18 cellular contexts compared by ENCODE assay signal in genomic region chr2:23526114-23526513, GRCh38.
DNase-seq lines count a peak whose midpoint lies in the region; ATAC-seq, FAIRE-seq and TF ChIP-seq lines count a peak whose summit lies in the region.
"Had no signal": no experiment of that assay in that cellular context is flagged by ENCODE, and none has a peak within 500 bp of the region (broad histone marks: within the 10 kb centered on the region; RNA-seq: fewer than 3 reads in every experiment).

No MANE protein-coding gene starts in this region.

- H2BK15ac ChIP-seq in H1 (ENCODE audit: low read length) = no peak overlapping the region

- H3K4ac ChIP-seq in H1 (replicated peaks; ENCODE audit: insufficient read length, low read depth, low read length) = no peak overlapping the region

- no peak overlapping the region for H3K14ac ChIP-seq in H1 (ENCODE audit: insufficient read length)

- TF ChIP-seq RAD21 in H1 (IDR thresholded peaks at IDR 0.05 in 1 of 2, conservative IDR thresholded peaks at IDR 0.05 in 1 of 2; ENCODE audit: low read depth in 2 of 2, low read length in 2 of 2) = no peak

- H3K27me3 ChIP-seq in CD8-positive, alpha-beta T cell (ENCODE audit: insufficient read depth, low read length) = no peaks in the 10 kb centered on the region
- no peaks in the 10 kb centered on the region; a peak in 1 of 7 replicates for H3K27me3 ChIP-seq in H1 (replicated peaks in 1 of 4; ENCODE audit: control insufficient read depth in 3 of 4, extremely low read depth in 1 of 4, insufficient read depth in 3 of 4, low read length in 3 of 4)

- no peaks in the 10 kb centered on the region for H3K79me1 ChIP-seq in H1 (ENCODE audit: low read depth, low read length)

- H3K23me2 ChIP-seq in H1 (ENCODE audit: low read depth, low read length) = no peaks in the 10 kb centered on the region

- H3K9me3 ChIP-seq in CD8-positive, alpha-beta T cell (ENCODE audit: low read length) = no peaks in the 10 kb centered on the region
- no peaks in the 10 kb centered on the region for H3K9me3 ChIP-seq in H1 (ENCODE audit: insufficient read depth in 2 of 2, low read depth in 1 of 2, low read length in 1 of 2)
- H3K9me3 ChIP-seq in OCI-LY7 (ENCODE audit: low read length) = no peaks in the 10 kb centered on the region

- H3K4me3 Mint-ChIP-seq in CD8-positive, alpha-beta T cell = peak overlapping the region; percentile 16
- H3K4me3 Mint-ChIP-seq in T-cell = peak overlapping the region in 1 of 3 donors; percentile 5
- no peak overlapping the region for H3K4me3 Mint-ChIP-seq in effector memory CD8-positive, alpha-beta T cell
- H3K4me3 Mint-ChIP-seq: nephron progenitor cell had no signal

- H3K18ac ChIP-seq in H1 (ENCODE audit: extremely low read depth, low read length) = no peak overlapping the region

- H2AK5ac ChIP-seq in H1 (ENCODE audit: low read depth, low read length) = no peak overlapping the region

- no peak overlapping the region for H3K27ac ChIP-seq in CD8-positive, alpha-beta T cell (ENCODE audit: low read depth, low read length)
- H3K27ac ChIP-seq in H1 (ENCODE audit: low read depth, low read length) (no peak overlapping the region), OCI-LY7 (ENCODE audit: low read depth, low read length, poor library complexity, severe bottlenecking) (no peak overlapping the region)

- no peaks in the 10 kb centered on the region for H3K36me3 Mint-ChIP-seq in CD8-positive, alpha-beta T cell
- H3K36me3 Mint-ChIP-seq in T-cell = no peaks in the 10 kb centered on the region
- no peaks in the 10 kb centered on the region for H3K36me3 Mint-ChIP-seq in effector memory CD8-positive, alpha-beta T cell (ENCODE audit: insufficient read depth)

- no peaks in the 10 kb centered on the region for H3K36me3 ChIP-seq in CD8-positive, alpha-beta T cell (ENCODE audit: insufficient read depth, low read length)
- H3K36me3 ChIP-seq in H1 (ENCODE audit: control insufficient read depth in 2 of 4, insufficient read depth in 4 of 4, low read length in 3 of 4) = no peaks in the 10 kb centered on the region
- H3K36me3 ChIP-seq in OCI-LY7 (ENCODE audit: insufficient read depth, low read length) = no peaks in the 10 kb centered on the region

- no peak overlapping the region for H4K5ac ChIP-seq in H1 (ENCODE audit: insufficient read length, low read depth, low read length)

- POLR2A ChIA-PET in CD8-positive, alpha-beta T cell (lab: Charles Lee) = no interaction called here
- POLR2A ChIA-PET in T-cell (lab: Charles Lee) (no interaction called here), H1 (lab: Charles Lee; ENCODE audit: partially characterized antibody) (no interaction called here), OCI-LY7 (lab: Charles Lee) (no interaction called here)

- peaks cover 2% of the 10 kb centered on the region for H3K27me3 Mint-ChIP-seq in CD8-positive, alpha-beta T cell (ENCODE audit: low read depth)
- no peaks in the 10 kb centered on the region for H3K27me3 Mint-ChIP-seq in T-cell
- peaks cover 13 to 20% of the 10 kb centered on the region in 2 donors for H3K27me3 Mint-ChIP-seq in effector memory CD8-positive, alpha-beta T cell

- no peak overlapping the region for H2BK20ac ChIP-seq in H1 (ENCODE audit: low read length)

- no peak overlapping the region for H3K27ac Mint-ChIP-seq in CD8-positive, alpha-beta T cell
- no peak overlapping the region for H3K27ac Mint-ChIP-seq in T-cell
- peak overlapping the region in 1 of 2 donors; percentile 82 for H3K27ac Mint-ChIP-seq in effector memory CD8-positive, alpha-beta T cell
- H3K27ac Mint-ChIP-seq: nephron progenitor cell had no signal

- H3K79me2 ChIP-seq in H1 (ENCODE audit: control insufficient read depth in 1 of 2, insufficient read depth in 2 of 2, low read length in 2 of 2) (no peaks in the 10 kb centered on the region), OCI-LY7 (ENCODE audit: insufficient read depth, low read depth, low read length) (no peaks in the 10 kb centered on the region)

- CTCF ChIA-PET in CD8-positive, alpha-beta T cell (lab: Charles Lee) = no interaction called here
- CTCF ChIA-PET in T-cell (lab: Charles Lee) (no interaction called here), H1 (lab: Charles Lee; ENCODE audit: partially characterized antibody) (interaction anchor here (0.7 to 1.6 kb wide), 6 partner anchors 10 to 135 kb away, joined by 3 to 7 read pairs (median 4); no protein-coding TSS in a partner anchor), OCI-LY7 (lab: Charles Lee; ENCODE audit: unreplicated experiment) (no interaction called here)

- WGBS in H1 (ENCODE audit: extremely low coverage in 1 of 2, insufficient coverage in 1 of 2, insufficient read length in 1 of 2, insufficient replicate concordance in 2 of 2, low coverage in 1 of 2, low lambda C conversion rate in 2 of 2, missing lambda C conversion rate in 1 of 2), 2 experiments = 96% methylated on average over 19 of the region's 19 CpGs; no CpG with 5 or more reads in 1 of the 2 experiments

- no peaks in the 10 kb centered on the region for H3K9me2 ChIP-seq in OCI-LY7 (ENCODE audit: insufficient read depth, low read length)

- H2BK12ac ChIP-seq in H1 (ENCODE audit: low read depth, low read length) = peak overlapping the region; percentile 87; the same call in 1 of the 2 replicates

- no peak for TF ChIP-seq EP300 in H1 (IDR thresholded peaks at IDR 0.05; ENCODE audit: borderline replicate concordance in 1 of 2, low read depth in 2 of 2, low read length in 2 of 2)

- H2BK5ac ChIP-seq in H1 (ENCODE audit: low read depth, low read length) = no peak overlapping the region

- no peak overlapping the region for H2AFZ ChIP-seq in H1 (ENCODE audit: low read length)
- no peak overlapping the region for H2AFZ ChIP-seq in OCI-LY7 (ENCODE audit: low read length)

- H4K20me1 ChIP-seq in H1 (replicated peaks in 1 of 2; ENCODE audit: control insufficient read depth in 1 of 2, insufficient read depth in 2 of 2, low read length in 2 of 2) (no peaks in the 10 kb centered on the region), OCI-LY7 (ENCODE audit: insufficient read depth, low read length) (no peaks in the 10 kb centered on the region)

- H3K56ac ChIP-seq in H1 (replicated peaks; ENCODE audit: insufficient read length, low read depth, low read length) = no peak overlapping the region

- peaks cover 9% of the 10 kb centered on the region for H3K4me1 Mint-ChIP-seq in CD8-positive, alpha-beta T cell (ENCODE audit: low read depth)
- H3K4me1 Mint-ChIP-seq in T-cell = peaks cover 12 to 14% (median 14%) of the 10 kb centered on the region in 3 donors
- peaks cover 2 to 6% of the 10 kb centered on the region in 2 donors for H3K4me1 Mint-ChIP-seq in effector memory CD8-positive, alpha-beta T cell (ENCODE audit: low read depth in 2 of 2)

- no peak overlapping the region for H2BK120ac ChIP-seq in H1 (replicated peaks; ENCODE audit: low read depth, low read length)

- no TSS peak for BruUV-seq in OCI-LY7 (replicated peaks; lab: Mats Ljungman, UMichigan)

- peaks cover 13% of the 10 kb centered on the region for H3K4me1 ChIP-seq in CD8-positive, alpha-beta T cell (ENCODE audit: insufficient read depth, low read length)
- H3K4me1 ChIP-seq in H1 (replicated peaks in 1 of 4; ENCODE audit: control insufficient read depth in 3 of 4, insufficient read depth in 4 of 4, low read length in 3 of 4) = peaks cover 0 to 6% (median 1%) of the 10 kb centered on the region in 4 experiments; a peak in 4 of 7 replicates
- H3K4me1 ChIP-seq in OCI-LY7 (ENCODE audit: insufficient read depth, low read length, poor library complexity, severe bottlenecking) = no peaks in the 10 kb centered on the region

- FAIRE-seq in H1 (lab: Jason Lieb, UNC) = no peak
- FAIRE-seq: GM18507 had no signal

- H4K91ac ChIP-seq in H1 (replicated peaks; ENCODE audit: insufficient read length, low read length) = no peak overlapping the region

- H3K23ac ChIP-seq in H1 (ENCODE audit: insufficient read length) = no peak overlapping the region

- DNase-seq in CD8-positive, alpha-beta T cell = peak in 1 of 7 experiments; percentile 33
- peak in 16 of 34 experiments; percentile 5 to 40 (median 17) for DNase-seq in T-cell
- no peak for DNase-seq in H1 (ENCODE audit: low read depth in 1 of 2, low spot score in 2 of 2)
- DNase-seq in stimulated activated CD4-positive, alpha-beta T cell treated with anti-CD3 and anti-CD28 coated beads, Interleukin-2, amount 100 ng/mL, for 24 hours = peak; percentile 21 to 37
- no peak for DNase-seq in OCI-LY7 (ENCODE audit: low spot score)
- no peak for DNase-seq in effector memory CD8-positive, alpha-beta T cell
- DNase-seq: activated effector memory CD4-positive, alpha-beta T cell treated with anti-CD3 and anti-CD28 coated beads, Interleukin-2, amount 50 U/mL, for 16 hours; cortex of kidney; foreskin fibroblast; kidney glomerular epithelial cell; mesendoderm; NCI-H2029 treated with DMSO at 0.1 percent for 48 hours; NCI-H446 treated with DMSO at 0.1 percent for 48 hours; nephron progenitor cell; retina had no signal

- H3K9ac ChIP-seq in H1 (replicated peaks in 1 of 4; ENCODE audit: extremely low read depth in 1 of 4, low read depth in 3 of 4, low read length in 3 of 4) = no peak overlapping the region

- H3K4me3 ChIP-seq in CD8-positive, alpha-beta T cell (ENCODE audit: low read depth, low read length) = no peak overlapping the region
- no peak overlapping the region for H3K4me3 ChIP-seq in H1 (ENCODE audit: extremely low read depth in 1 of 4, insufficient read depth in 2 of 4, low read depth in 3 of 4, low read length in 4 of 4)
- H3K4me3 ChIP-seq in OCI-LY7 (ENCODE audit: low read depth, low read length, poor library complexity, severe bottlenecking) = no peak overlapping the region

- ATAC-seq in CD8-positive, alpha-beta T cell = peak; percentile 58
- peak; percentile 16 to 84 (median 60) for ATAC-seq in T-cell (replicated peaks in 1 of 4)
- no peak for ATAC-seq in effector memory CD8-positive, alpha-beta T cell (replicated peaks)
- ATAC-seq in GM21381 (IDR thresholded peaks at IDR 0.05; ENCODE audit: unreplicated experiment) = no peak
- ATAC-seq: HCT116 had no signal

- H3K4me2 ChIP-seq in H1 (ENCODE audit: insufficient read depth in 1 of 2, low read depth in 2 of 2, low read length in 2 of 2) (no peak overlapping the region), OCI-LY7 (ENCODE audit: low read length) (no peak overlapping the region)

- intact Hi-C loops in CD8-positive, alpha-beta T cell (cut with DNase I, micrococcal nuclease) = no loop called here
- intact Hi-C loops in OCI-LY7 (cut with micrococcal nuclease; ENCODE audit: unreplicated experiment) = no loop called here

- TF ChIP-seq CTCF in CD8-positive, alpha-beta T cell (IDR thresholded peaks at IDR 0.05) = no peak
- no peak for TF ChIP-seq CTCF in H1 (IDR thresholded peaks at IDR 0.05; ENCODE audit: control extremely low read depth in 1 of 3, insufficient read depth in 1 of 3, low read depth in 1 of 3, low read length in 3 of 3)
- no peak for TF ChIP-seq CTCF in OCI-LY7 (conservative IDR thresholded peaks at IDR 0.05; ENCODE audit: low read length)

- TF ChIP-seq POLR2A in H1 (IDR thresholded peaks at IDR 0.05; ENCODE audit: control extremely low read depth in 1 of 2, low read depth in 2 of 2, low read length in 2 of 2) = no peak

- H3K9me3 Mint-ChIP-seq in CD8-positive, alpha-beta T cell = no peaks in the 10 kb centered on the region
- no peaks in the 10 kb centered on the region for H3K9me3 Mint-ChIP-seq in T-cell
- no peaks in the 10 kb centered on the region for H3K9me3 Mint-ChIP-seq in effector memory CD8-positive, alpha-beta T cell
- H3K9me3 Mint-ChIP-seq: nephron progenitor cell had no signal

- no peak overlapping the region for H4K8ac ChIP-seq in H1 (ENCODE audit: extremely low read depth, insufficient read depth, low read length)

TF ChIP-seq in H1, 55 proteins besides CTCF, POLR2A, EP300 and RAD21 (continues in another document):
- TF ChIP-seq SAP30 (IDR thresholded peaks at IDR 0.05; ENCODE audit: insufficient read depth, insufficient replicate concordance, low read length) = no peak

Comparison
In these comparisons a context has a peak if more than half of its experiments do, and no peak if none do; other contexts are left out.
1. ATAC-seq: peak in CD8-positive, alpha-beta T cell (single experiment) and T-cell (4 of 4); none in effector memory CD8-positive, alpha-beta T cell (single experiment) and GM21381 (single experiment).
2. DNase-seq: peak in stimulated activated CD4-positive, alpha-beta T cell treated with anti-CD3 and anti-CD28 coated beads, Interleukin-2, amount 100 ng/mL, for 24 hours (2 of 2); none in H1 (0 of 2), OCI-LY7 (single experiment) and effector memory CD8-positive, alpha-beta T cell (0 of 3).